1 cellular context compared by ENCODE assay signal in the genomic region with DNA sequence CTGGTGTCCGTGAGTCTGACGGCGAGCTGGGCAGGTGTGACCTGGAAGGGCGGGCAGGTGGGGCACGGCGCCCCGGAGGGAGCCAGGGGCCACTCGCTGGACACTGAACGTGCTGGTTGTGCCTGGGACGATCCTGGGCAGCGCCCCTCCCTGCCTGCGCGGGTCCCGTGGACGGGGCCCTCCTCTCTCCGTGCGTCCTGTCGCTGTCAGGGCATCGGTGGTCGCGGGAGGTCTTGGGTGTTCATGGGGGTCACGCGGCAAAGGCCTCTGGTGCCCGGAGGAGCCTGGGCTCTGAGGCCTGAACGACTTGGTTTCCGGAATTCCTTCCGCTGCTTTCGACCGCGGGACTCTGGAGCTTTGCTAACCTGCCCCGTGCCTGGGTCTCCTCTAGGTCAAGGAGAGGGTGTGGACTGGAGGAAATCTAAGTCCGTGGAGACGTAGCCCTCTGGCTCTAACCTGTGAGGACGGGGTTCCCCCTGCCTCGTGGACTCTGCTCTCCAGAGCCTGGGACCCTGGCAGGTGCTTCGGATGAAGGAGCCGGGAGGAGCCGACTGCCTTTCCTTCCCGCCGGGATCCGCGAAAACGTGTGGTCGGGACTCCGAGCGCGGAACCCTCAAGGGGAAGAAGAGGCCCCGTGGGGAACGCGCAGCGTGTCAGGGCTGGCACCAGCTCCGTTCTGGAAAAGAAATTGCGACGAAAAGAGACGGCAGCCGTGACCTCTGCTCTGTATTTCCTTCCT.
TF ChIP-seq lines count a peak whose summit lies in the region.

No MANE protein-coding gene starts in this region.

TF ChIP-seq in SK-N-SH, 30 proteins besides CTCF, POLR2A, EP300 and RAD21 (continued from another document):
- TF ChIP-seq, protein P1, sequence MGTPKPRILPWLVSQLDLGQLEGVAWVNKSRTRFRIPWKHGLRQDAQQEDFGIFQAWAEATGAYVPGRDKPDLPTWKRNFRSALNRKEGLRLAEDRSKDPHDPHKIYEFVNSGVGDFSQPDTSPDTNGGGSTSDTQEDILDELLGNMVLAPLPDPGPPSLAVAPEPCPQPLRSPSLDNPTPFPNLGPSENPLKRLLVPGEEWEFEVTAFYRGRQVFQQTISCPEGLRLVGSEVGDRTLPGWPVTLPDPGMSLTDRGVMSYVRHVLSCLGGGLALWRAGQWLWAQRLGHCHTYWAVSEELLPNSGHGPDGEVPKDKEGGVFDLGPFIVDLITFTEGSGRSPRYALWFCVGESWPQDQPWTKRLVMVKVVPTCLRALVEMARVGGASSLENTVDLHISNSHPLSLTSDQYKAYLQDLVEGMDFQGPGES (IDR thresholded peaks at IDR 0.05; ENCODE audit: low read depth, low read length), result no peak
